14 cellular contexts compared by ENCODE assay signal in genomic region chr6:5540375-5540774, GRCh38.
"Had no signal": no experiment of that assay in that cellular context is flagged by ENCODE, and none has a peak within 500 bp of the region (broad histone marks: within the 10 kb centered on the region; RNA-seq: fewer than 3 reads in every experiment).

No MANE protein-coding gene starts in this region.

- H3K27ac Mint-ChIP-seq: activated B cell treated with CpG ODN at 0.5 μM for 24 hours; activated CD4-positive, alpha-beta T cell treated with anti-CD3 and anti-CD28 coated beads, Interleukin-2, amount 10 ng/mL, durations not matched to agents 7 days and 5 days; activated CD8-positive, alpha-beta memory T cell treated with anti-CD3 and anti-CD28 coated beads, Interleukin-2, amount 10 ng/mL, durations not matched to agents 7 days and 5 days; activated T-cell treated with anti-CD3 and anti-CD28 coated beads, Interleukin-2, amount 50 U/mL, for 24 hours; naive thymus-derived CD8-positive, alpha-beta T cell; stimulated activated memory B cell treated with anti-CD40 and anti-IgM and Interleukin-4, amounts not matched to agents 10 μg/mL and 1 μg/mL and 100 μg/mL, for 72 hours; T-helper 1 cell treated with Interleukin-12 subunit alpha and Interleukin-12 subunit beta and Interleukin-4 antibody, amounts not matched to agents 30 μg/mL and 1 μg/mL, for 36 hours; type B pancreatic cell had no signal

- ATAC-seq: activated CD8-positive, alpha-beta memory T cell treated with anti-CD3 and anti-CD28 coated beads, Interleukin-2, amount 10 ng/mL, durations not matched to agents 7 days and 5 days; left colon; mucosa of descending colon; naive thymus-derived CD8-positive, alpha-beta T cell; right lobe of liver; stimulated activated memory B cell treated with anti-CD40 and anti-IgM and Interleukin-4, amounts not matched to agents 10 μg/mL and 1 μg/mL and 100 μg/mL, for 72 hours had no signal

- H3K27me3 Mint-ChIP-seq: activated B cell treated with CpG ODN at 0.5 μM for 24 hours; activated CD4-positive, alpha-beta T cell treated with anti-CD3 and anti-CD28 coated beads, Interleukin-2, amount 10 ng/mL, durations not matched to agents 7 days and 5 days; activated CD8-positive, alpha-beta memory T cell treated with anti-CD3 and anti-CD28 coated beads, Interleukin-2, amount 10 ng/mL, durations not matched to agents 7 days and 5 days; activated T-cell treated with anti-CD3 and anti-CD28 coated beads, Interleukin-2, amount 50 U/mL, for 24 hours; naive thymus-derived CD8-positive, alpha-beta T cell; stimulated activated memory B cell treated with anti-CD40 and anti-IgM and Interleukin-4, amounts not matched to agents 10 μg/mL and 1 μg/mL and 100 μg/mL, for 72 hours; type B pancreatic cell had no signal

- H3K4me1 Mint-ChIP-seq: activated B cell treated with CpG ODN at 0.5 μM for 24 hours; activated CD4-positive, alpha-beta T cell treated with anti-CD3 and anti-CD28 coated beads, Interleukin-2, amount 10 ng/mL, durations not matched to agents 7 days and 5 days; stimulated activated memory B cell treated with anti-CD40 and anti-IgM and Interleukin-4, amounts not matched to agents 10 μg/mL and 1 μg/mL and 100 μg/mL, for 72 hours had no signal

- H3K4me3 Mint-ChIP-seq: activated B cell treated with CpG ODN at 0.5 μM for 24 hours; activated CD4-positive, alpha-beta T cell treated with anti-CD3 and anti-CD28 coated beads, Interleukin-2, amount 10 ng/mL, durations not matched to agents 7 days and 5 days; activated CD8-positive, alpha-beta memory T cell treated with anti-CD3 and anti-CD28 coated beads, Interleukin-2, amount 10 ng/mL, durations not matched to agents 7 days and 5 days; activated T-cell treated with anti-CD3 and anti-CD28 coated beads, Interleukin-2, amount 50 U/mL, for 24 hours; naive thymus-derived CD8-positive, alpha-beta T cell; stimulated activated memory B cell treated with anti-CD40 and anti-IgM and Interleukin-4, amounts not matched to agents 10 μg/mL and 1 μg/mL and 100 μg/mL, for 72 hours; T-helper 1 cell treated with Interleukin-12 subunit alpha and Interleukin-12 subunit beta and Interleukin-4 antibody, amounts not matched to agents 30 μg/mL and 1 μg/mL, for 36 hours; type B pancreatic cell had no signal

- H3K9me3 Mint-ChIP-seq: activated B cell treated with CpG ODN at 0.5 μM for 24 hours; activated CD4-positive, alpha-beta T cell treated with anti-CD3 and anti-CD28 coated beads, Interleukin-2, amount 10 ng/mL, durations not matched to agents 7 days and 5 days; activated T-cell treated with anti-CD3 and anti-CD28 coated beads, Interleukin-2, amount 50 U/mL, for 24 hours; immature natural killer cell; naive thymus-derived CD8-positive, alpha-beta T cell; stimulated activated memory B cell treated with anti-CD40 and anti-IgM and Interleukin-4, amounts not matched to agents 10 μg/mL and 1 μg/mL and 100 μg/mL, for 72 hours; T-helper 1 cell treated with Interleukin-12 subunit alpha and Interleukin-12 subunit beta and Interleukin-4 antibody, amounts not matched to agents 30 μg/mL and 1 μg/mL, for 36 hours; type B pancreatic cell had no signal

- DNase-seq: activated B cell treated with CpG ODN at 0.5 μM for 24 hours; activated CD4-positive, alpha-beta T cell treated with anti-CD3 and anti-CD28 coated beads, Interleukin-2, amount 10 ng/mL, durations not matched to agents 7 days and 5 days; activated CD8-positive, alpha-beta memory T cell treated with anti-CD3 and anti-CD28 coated beads, Interleukin-2, amount 10 ng/mL, durations not matched to agents 7 days and 5 days; activated gamma-delta T cell; activated T-cell treated with anti-CD3 and anti-CD28 coated beads, Interleukin-2, amount 50 U/mL, for 24 hours; effector CD8-positive, alpha-beta T cell; immature natural killer cell; left colon; mucosa of descending colon; naive thymus-derived CD8-positive, alpha-beta T cell; right lobe of liver had no signal
